In the genomic region with DNA sequence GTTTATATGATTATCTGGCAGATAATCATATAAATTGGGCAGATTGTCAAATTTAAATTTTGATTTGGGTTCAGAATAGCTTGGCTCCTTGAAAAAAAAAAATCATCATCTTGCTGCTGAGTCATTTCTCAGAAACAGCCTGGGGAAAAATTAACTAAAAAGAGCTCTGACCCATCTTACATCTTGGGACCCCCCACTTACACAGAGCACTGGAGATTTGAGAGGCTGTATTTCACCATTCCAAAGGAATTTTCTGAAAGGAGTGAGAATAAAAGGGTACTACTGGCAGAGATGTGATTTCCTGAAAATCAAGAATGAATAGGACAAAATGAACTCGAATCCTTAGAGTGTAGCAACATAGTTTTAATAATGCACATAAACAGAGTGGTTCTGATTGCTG, we compare ENCODE assay signal across 27 cellular contexts.
DNase-seq lines count a peak whose midpoint lies in the region; ATAC-seq and TF ChIP-seq lines count a peak whose summit lies in the region.
"Had no signal": no experiment of that assay in that cellular context is flagged by ENCODE, and none has a peak within 500 bp of the region (broad histone marks: within the 10 kb centered on the region; RNA-seq: fewer than 3 reads in every experiment).

No MANE protein-coding gene starts in this region.

- peak; percentile 66 for DNase-seq in EH (ENCODE audit: low read depth)
- DNase-seq in fibroblast of peridontal ligament (ENCODE audit: extremely low read depth) = peak; percentile 53
- DNase-seq in renal cortical epithelial cell (ENCODE audit: low read depth) = peak; percentile 47
- DNase-seq: activated CD4-positive, alpha-beta T cell treated with anti-CD3 and anti-CD28 coated beads, Interleukin-2, amount 50 U/mL, for 1 hour; activated CD4-positive, CD25-positive, alpha-beta regulatory T cell; activated CD8-positive, alpha-beta memory T cell treated with anti-CD3 and anti-CD28 coated beads, Interleukin-2, amount 10 ng/mL, durations not matched to agents 7 days and 5 days; activated naive CD4-positive, alpha-beta T cell treated with anti-CD3 and anti-CD28 coated beads for 36 hours; activated T-cell treated with anti-CD3 and anti-CD28 coated beads, Interleukin-2, amount 50 U/mL, for 72 hours; C1 segment of cervical spinal cord; cerebellar nuclear complex; GDM1; mammary epithelial cell; NCI-H1092 treated with DMSO at 0.1 percent for 48 hours; NCI-H1694 treated with DMSO at 0.1 percent for 48 hours; NCI-H510A; posterior cingulate gyrus; right lobe of liver; stimulated activated CD8-positive, alpha-beta memory T cell treated with anti-CD3 and anti-CD28 coated beads, Interleukin-4, amount 100 ng/mL, for 48 hours; transverse colon had no signal

- no peaks in the 10 kb centered on the region for H3K27me3 ChIP-seq in OCI-LY1 (ENCODE audit: insufficient read depth, low read length)
- H3K27me3 ChIP-seq: esophagus muscularis mucosa, gastroesophageal sphincter, hepatocyte, right lobe of liver, transverse colon had no signal

- H3K79me2 ChIP-seq in OCI-LY1 (ENCODE audit: insufficient read depth, low read length) = peaks cover 95% of the 10 kb centered on the region
- H3K79me2 ChIP-seq: hepatocyte had no signal

- H3K27ac ChIP-seq in OCI-LY1 (ENCODE audit: low read depth, low read length, poor library complexity, severe bottlenecking) = peak overlapping the region; percentile 68
- H3K27ac ChIP-seq: esophagus muscularis mucosa, gastroesophageal sphincter, hepatocyte, right lobe of liver, transverse colon had no signal

- peaks cover 100% of the 10 kb centered on the region for H3K4me1 ChIP-seq in OCI-LY1 (ENCODE audit: insufficient read depth, low read length, severe bottlenecking)
- H3K4me1 ChIP-seq: right lobe of liver had no signal

- no peak overlapping the region for H3K9ac ChIP-seq in OCI-LY1 (ENCODE audit: low read length)

- H3K4me3 ChIP-seq in OCI-LY1 (ENCODE audit: low read depth, low read length, poor library complexity, severe bottlenecking) = no peak overlapping the region
- H3K4me3 ChIP-seq: esophagus muscularis mucosa, gastroesophageal sphincter, hepatocyte, right lobe of liver, transverse colon had no signal

- H3K36me3 ChIP-seq in OCI-LY1 (ENCODE audit: insufficient read depth, low read length) = peaks cover 86% of the 10 kb centered on the region
- H3K36me3 ChIP-seq: esophagus muscularis mucosa, gastroesophageal sphincter, right lobe of liver, transverse colon had no signal

- H3F3A ChIP-seq in OCI-LY1 (ENCODE audit: insufficient read depth, low read length) = 0 out of 2 replicates have a peak, but pooled peaks cover 3% of the 10 kb centered on the region

- ATAC-seq in HG02678 (IDR thresholded peaks at IDR 0.05; ENCODE audit: unreplicated experiment) (no peak), HG02759 (IDR thresholded peaks at IDR 0.05; ENCODE audit: unreplicated experiment) (no peak), GM21576 (IDR thresholded peaks at IDR 0.05; ENCODE audit: unreplicated experiment) (no peak)
- ATAC-seq: activated CD8-positive, alpha-beta memory T cell treated with anti-CD3 and anti-CD28 coated beads, Interleukin-2, amount 10 ng/mL, durations not matched to agents 7 days and 5 days; activated T-cell treated with anti-CD3 and anti-CD28 coated beads, Interleukin-2, amount 50 U/mL, for 72 hours; gastroesophageal sphincter; HCT116; right lobe of liver had no signal

- no peaks in the 10 kb centered on the region for H4K20me1 ChIP-seq in OCI-LY1 (ENCODE audit: insufficient read depth, low read length)

- no peak overlapping the region for H2AFZ ChIP-seq in OCI-LY1 (ENCODE audit: low read length)
- H2AFZ ChIP-seq: hepatocyte had no signal

- no peak for TF ChIP-seq CTCF in OCI-LY1 (IDR thresholded peaks at IDR 0.05; ENCODE audit: low read length)

- H3K4me2 ChIP-seq in OCI-LY1 (ENCODE audit: low read length) = no peak overlapping the region
- H3K4me2 ChIP-seq: hepatocyte had no signal

- no peaks in the 10 kb centered on the region for H3K9me2 ChIP-seq in OCI-LY1 (ENCODE audit: low read depth, low read length)

- no peaks in the 10 kb centered on the region for H3K9me3 ChIP-seq in OCI-LY1 (ENCODE audit: low read length)
- H3K9me3 ChIP-seq: esophagus muscularis mucosa, gastroesophageal sphincter, right lobe of liver, transverse colon had no signal
